1 cellular context compared by ENCODE assay signal in the genomic region with DNA sequence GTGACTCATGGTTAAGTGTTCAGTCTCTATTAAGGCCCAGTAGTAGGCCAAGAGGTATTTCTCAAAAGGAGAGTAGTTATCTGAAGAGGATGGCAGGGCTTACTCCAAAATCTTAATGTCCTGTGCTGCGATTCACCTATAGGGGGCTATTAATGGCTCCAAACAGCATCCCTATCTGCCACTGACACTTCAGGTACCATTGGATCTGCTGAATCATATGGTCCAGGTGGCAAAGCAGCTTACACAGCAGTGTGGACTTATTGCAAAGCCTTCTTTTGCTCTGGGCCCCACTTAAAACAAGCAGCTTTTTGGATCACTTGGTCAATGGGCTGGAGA.
TF ChIP-seq lines count a peak whose summit lies in the region.

No MANE protein-coding gene starts in this region.

TF ChIP-seq in WTC11, 78 proteins besides CTCF, POLR2A, EP300 and RAD21 (continued from another document):
- TF ChIP-seq MAX (CRISPR knock-in tag; IDR thresholded peaks at IDR 0.05) (no peak), ZNF263 (CRISPR knock-in tag; IDR thresholded peaks at IDR 0.05; ENCODE audit: low read depth) (no peak), CBFB (CRISPR knock-in tag; IDR thresholded peaks at IDR 0.05; ENCODE audit: low read depth) (no peak), GABPB1 (CRISPR knock-in tag; IDR thresholded peaks at IDR 0.05) (no peak), FOXK1 (CRISPR knock-in tag; IDR thresholded peaks at IDR 0.05) (no peak), MYBL2 (CRISPR knock-in tag; IDR thresholded peaks at IDR 0.05) (no peak)
